Comparison of ENCODE assay signal across 1 cellular context in the genomic region with DNA sequence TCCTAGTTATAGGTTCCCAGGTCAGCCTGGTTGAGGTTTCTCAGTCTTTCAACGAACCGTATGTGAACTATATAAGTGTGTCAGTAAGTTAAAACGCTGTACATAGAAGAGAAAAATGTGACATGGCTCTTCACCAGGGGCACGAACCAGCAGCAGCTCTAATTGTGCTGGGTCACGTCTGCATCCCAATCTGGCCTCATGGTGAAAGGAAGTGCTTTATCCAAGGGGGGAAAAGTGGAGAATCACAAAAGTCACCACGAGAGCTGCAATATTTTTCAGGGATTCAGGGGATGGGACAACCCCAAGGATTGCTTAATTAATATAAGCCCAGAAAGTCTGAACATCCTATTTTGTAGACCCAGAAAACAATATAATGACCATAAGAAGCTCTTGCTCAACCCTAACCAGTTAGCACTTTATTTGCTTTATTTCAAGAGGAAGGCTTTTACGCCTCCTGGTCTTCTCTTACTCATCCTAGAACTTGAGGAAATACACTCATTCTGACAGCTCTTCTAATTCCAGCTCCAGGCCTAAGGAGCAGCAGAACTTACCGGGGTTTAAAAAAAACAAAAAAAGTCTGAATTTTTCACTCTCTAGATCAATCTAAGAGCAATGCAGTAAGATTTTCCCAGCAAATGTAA.
TF ChIP-seq lines count a peak whose summit lies in the region.

No MANE protein-coding gene starts in this region.

TF ChIP-seq in SK-N-SH, 30 proteins besides CTCF, POLR2A, EP300 and RAD21:
- TF ChIP-seq TCF12 (IDR thresholded peaks at IDR 0.05) (no peak), GATA2 (CRISPR knock-in tag; IDR thresholded peaks at IDR 0.05) (no peak), EZH2phosphoT487 (IDR thresholded peaks at IDR 0.05; ENCODE audit: borderline replicate concordance, low read depth) (no peak), MXI1 (IDR thresholded peaks at IDR 0.05; ENCODE audit: low read depth, low read length) (no peak), SIN3A (IDR thresholded peaks at IDR 0.05; ENCODE audit: borderline replicate concordance, low read depth, low read length) (no peak), TEAD4 (IDR thresholded peaks at IDR 0.05; ENCODE audit: borderline replicate concordance, insufficient read depth) (no peak), SMC3 (IDR thresholded peaks at IDR 0.05; ENCODE audit: low read depth, low read length) (no peak), CHD2 (IDR thresholded peaks at IDR 0.05; ENCODE audit: low read length, partially characterized antibody) (no peak), POLR2AphosphoS5 (IDR thresholded peaks at IDR 0.05; ENCODE audit: low read depth, low read length) (no peak), ELF1 (IDR thresholded peaks at IDR 0.05) (no peak), JUND (IDR thresholded peaks at IDR 0.05) (no peak)
- TF ChIP-seq, protein P1, sequence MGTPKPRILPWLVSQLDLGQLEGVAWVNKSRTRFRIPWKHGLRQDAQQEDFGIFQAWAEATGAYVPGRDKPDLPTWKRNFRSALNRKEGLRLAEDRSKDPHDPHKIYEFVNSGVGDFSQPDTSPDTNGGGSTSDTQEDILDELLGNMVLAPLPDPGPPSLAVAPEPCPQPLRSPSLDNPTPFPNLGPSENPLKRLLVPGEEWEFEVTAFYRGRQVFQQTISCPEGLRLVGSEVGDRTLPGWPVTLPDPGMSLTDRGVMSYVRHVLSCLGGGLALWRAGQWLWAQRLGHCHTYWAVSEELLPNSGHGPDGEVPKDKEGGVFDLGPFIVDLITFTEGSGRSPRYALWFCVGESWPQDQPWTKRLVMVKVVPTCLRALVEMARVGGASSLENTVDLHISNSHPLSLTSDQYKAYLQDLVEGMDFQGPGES (IDR thresholded peaks at IDR 0.05; ENCODE audit: low read depth, low read length) = no peak
- TF ChIP-seq, protein P2, sequence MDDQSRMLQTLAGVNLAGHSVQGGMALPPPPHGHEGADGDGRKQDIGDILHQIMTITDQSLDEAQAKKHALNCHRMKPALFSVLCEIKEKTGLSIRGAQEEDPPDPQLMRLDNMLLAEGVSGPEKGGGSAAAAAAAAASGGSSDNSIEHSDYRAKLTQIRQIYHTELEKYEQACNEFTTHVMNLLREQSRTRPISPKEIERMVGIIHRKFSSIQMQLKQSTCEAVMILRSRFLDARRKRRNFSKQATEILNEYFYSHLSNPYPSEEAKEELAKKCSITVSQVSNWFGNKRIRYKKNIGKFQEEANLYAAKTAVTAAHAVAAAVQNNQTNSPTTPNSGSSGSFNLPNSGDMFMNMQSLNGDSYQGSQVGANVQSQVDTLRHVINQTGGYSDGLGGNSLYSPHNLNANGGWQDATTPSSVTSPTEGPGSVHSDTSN (IDR thresholded peaks at IDR 0.05) = no peak
